1 cellular context compared by ENCODE assay signal in the genomic region with DNA sequence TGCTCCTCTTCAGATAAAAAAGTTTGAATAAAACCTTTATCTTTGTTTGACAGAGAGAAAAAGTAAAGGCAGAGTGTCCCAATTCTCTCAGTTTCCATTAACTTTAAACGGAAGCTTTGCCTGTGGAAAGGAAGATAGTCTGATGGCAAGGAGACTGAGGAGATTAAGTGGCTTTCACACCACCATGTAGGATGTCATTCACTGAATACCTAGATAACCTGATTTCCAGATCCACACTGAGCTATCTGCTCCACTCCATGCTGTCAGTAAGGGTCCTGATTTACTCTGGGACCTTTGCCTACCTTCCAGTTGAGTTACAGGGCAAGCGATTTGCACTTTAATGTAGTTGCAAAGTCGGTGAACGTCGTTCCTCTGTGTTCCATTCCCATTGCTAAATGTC.
TF ChIP-seq lines count a peak whose summit lies in the region.

No MANE protein-coding gene starts in this region.

TF ChIP-seq in K562, 482 proteins besides CTCF, POLR2A, EP300 and RAD21 (continued from another document and continues in another):
- 0 out of 2 replicates have a peak, but pooled peaks have one; percentile 36 for TF ChIP-seq HES1 (IDR thresholded peaks at IDR 0.05; ENCODE audit: low read depth)
- no peak for TF ChIP-seq ZNF609 (CRISPR knock-in tag; IDR thresholded peaks at IDR 0.05; ENCODE audit: borderline replicate concordance)
- TF ChIP-seq, protein P1, sequence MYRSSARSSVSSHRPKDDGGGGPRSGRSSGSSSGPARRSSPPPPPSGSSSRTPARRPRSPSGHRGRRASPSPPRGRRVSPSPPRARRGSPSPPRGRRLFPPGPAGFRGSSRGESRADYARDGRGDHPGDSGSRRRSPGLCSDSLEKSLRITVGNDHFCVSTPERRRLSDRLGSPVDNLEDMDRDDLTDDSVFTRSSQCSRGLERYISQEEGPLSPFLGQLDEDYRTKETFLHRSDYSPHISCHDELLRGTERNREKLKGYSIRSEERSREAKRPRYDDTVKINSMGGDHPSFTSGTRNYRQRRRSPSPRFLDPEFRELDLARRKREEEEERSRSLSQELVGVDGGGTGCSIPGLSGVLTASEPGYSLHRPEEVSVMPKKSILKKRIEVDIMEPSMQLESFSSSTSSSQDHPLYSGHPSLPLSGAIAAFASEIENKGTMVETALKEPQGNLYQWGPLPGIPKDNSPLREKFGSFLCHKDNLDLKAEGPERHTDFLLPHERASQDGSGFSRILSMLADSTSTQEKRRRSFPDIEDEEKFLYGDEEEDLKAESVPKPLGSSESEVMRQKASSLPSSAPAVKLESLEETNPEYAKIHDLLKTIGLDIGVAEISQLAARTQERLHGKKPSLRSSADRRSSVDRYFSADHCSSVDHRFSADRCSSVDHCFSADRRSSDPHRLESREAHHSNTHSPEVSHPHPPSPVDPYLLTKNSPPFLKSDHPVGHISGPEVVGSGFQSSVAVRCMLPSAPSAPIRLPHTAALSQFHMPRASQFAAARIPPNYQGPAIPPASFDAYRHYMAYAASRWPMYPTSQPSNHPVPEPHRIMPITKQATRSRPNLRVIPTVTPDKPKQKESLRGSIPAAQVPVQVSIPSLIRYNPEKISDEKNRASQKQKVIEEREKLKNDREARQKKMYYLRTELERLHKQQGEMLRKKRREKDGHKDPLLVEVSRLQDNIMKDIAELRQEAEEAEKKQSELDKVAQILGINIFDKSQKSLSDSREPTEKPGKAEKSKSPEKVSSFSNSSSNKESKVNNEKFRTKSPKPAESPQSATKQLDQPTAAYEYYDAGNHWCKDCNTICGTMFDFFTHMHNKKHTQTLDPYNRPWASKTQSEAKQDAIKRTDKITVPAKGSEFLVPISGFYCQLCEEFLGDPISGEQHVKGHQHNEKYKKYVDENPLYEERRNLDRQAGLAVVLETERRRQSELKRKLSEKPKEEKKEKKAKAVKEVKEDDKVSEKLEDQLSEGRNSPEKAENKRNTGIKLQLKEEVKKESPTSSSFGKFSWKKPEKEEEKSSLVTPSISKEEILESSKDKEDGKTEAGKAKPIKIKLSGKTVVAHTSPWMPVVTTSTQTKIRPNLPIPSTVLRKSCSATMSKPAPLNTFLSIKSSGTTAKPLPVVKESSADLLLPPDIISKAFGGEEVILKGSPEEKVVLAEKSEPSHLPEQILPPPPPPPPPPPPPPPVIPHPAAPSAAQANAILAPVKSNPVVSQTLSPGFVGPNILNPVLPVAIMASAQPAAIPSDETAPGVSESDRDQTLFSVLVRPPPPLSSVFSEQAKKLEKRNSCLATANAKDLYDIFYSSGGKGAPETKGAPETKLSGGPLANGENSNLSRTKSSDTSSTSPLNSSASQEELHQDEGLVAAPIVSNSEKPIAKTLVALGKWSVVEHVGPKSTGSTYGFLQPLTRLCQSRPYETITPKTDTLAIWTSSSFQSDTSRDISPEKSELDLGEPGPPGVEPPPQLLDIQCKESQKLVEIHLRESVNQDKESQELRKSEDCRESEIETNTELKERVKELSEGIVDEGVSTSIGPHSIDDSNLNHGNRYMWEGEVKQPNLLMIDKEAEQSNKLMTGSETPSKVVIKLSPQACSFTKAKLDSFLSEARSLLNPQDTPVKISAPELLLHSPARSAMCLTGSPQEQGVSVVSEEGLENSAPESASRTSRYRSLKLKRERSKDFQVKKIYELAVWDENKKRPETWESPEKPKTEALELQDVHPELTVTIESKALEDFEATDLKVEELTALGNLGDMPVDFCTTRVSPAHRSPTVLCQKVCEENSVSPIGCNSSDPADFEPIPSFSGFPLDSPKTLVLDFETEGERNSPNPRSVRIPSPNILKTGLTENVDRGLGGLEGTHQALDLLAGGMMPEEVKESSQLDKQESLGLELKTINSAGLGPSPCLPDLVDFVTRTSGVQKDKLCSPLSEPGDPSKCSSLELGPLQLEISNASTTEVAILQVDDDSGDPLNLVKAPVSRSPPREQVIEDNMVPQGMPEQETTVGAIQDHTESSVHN (IDR thresholded peaks at IDR 0.05; ENCODE audit: borderline replicate concordance in 1 of 2, low read depth in 1 of 2), result no peak
- TF ChIP-seq ZNF316 (IDR thresholded peaks at IDR 0.05), result no peak
- no peak for TF ChIP-seq ZNF232 (CRISPR knock-in tag; IDR thresholded peaks at IDR 0.05)
- TF ChIP-seq, protein P2, sequence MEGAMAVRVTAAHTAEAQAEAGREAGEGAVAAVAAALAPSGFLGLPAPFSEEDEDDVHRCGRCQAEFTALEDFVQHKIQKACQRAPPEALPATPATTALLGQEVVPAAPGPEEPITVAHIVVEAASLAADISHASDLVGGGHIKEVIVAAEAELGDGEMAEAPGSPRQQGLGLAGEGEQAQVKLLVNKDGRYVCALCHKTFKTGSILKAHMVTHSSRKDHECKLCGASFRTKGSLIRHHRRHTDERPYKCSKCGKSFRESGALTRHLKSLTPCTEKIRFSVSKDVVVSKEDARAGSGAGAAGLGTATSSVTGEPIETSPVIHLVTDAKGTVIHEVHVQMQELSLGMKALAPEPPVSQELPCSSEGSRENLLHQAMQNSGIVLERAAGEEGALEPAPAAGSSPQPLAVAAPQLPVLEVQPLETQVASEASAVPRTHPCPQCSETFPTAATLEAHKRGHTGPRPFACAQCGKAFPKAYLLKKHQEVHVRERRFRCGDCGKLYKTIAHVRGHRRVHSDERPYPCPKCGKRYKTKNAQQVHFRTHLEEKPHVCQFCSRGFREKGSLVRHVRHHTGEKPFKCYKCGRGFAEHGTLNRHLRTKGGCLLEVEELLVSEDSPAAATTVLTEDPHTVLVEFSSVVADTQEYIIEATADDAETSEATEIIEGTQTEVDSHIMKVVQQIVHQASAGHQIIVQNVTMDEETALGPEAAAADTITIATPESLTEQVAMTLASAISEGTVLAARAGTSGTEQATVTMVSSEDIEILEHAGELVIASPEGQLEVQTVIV (CRISPR knock-in tag; IDR thresholded peaks at IDR 0.05; ENCODE audit: borderline replicate concordance), result no peak
- no peak for TF ChIP-seq RBM25 (IDR thresholded peaks at IDR 0.05; ENCODE audit: low read depth, low read length, severe bottlenecking)
- TF ChIP-seq MECOM (CRISPR knock-in tag; IDR thresholded peaks at IDR 0.05), result no peak
- no peak for TF ChIP-seq ZNF644 (tag; IDR thresholded peaks at IDR 0.05; ENCODE audit: low read depth)
- TF ChIP-seq, protein P3, sequence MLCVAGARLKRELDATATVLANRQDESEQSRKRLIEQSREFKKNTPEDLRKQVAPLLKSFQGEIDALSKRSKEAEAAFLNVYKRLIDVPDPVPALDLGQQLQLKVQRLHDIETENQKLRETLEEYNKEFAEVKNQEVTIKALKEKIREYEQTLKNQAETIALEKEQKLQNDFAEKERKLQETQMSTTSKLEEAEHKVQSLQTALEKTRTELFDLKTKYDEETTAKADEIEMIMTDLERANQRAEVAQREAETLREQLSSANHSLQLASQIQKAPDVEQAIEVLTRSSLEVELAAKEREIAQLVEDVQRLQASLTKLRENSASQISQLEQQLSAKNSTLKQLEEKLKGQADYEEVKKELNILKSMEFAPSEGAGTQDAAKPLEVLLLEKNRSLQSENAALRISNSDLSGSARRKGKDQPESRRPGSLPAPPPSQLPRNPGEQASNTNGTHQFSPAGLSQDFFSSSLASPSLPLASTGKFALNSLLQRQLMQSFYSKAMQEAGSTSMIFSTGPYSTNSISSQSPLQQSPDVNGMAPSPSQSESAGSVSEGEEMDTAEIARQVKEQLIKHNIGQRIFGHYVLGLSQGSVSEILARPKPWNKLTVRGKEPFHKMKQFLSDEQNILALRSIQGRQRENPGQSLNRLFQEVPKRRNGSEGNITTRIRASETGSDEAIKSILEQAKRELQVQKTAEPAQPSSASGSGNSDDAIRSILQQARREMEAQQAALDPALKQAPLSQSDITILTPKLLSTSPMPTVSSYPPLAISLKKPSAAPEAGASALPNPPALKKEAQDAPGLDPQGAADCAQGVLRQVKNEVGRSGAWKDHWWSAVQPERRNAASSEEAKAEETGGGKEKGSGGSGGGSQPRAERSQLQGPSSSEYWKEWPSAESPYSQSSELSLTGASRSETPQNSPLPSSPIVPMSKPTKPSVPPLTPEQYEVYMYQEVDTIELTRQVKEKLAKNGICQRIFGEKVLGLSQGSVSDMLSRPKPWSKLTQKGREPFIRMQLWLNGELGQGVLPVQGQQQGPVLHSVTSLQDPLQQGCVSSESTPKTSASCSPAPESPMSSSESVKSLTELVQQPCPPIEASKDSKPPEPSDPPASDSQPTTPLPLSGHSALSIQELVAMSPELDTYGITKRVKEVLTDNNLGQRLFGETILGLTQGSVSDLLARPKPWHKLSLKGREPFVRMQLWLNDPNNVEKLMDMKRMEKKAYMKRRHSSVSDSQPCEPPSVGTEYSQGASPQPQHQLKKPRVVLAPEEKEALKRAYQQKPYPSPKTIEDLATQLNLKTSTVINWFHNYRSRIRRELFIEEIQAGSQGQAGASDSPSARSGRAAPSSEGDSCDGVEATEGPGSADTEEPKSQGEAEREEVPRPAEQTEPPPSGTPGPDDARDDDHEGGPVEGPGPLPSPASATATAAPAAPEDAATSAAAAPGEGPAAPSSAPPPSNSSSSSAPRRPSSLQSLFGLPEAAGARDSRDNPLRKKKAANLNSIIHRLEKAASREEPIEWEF (CRISPR knock-in tag; IDR thresholded peaks at IDR 0.05), result no peak
- TF ChIP-seq, protein P4, sequence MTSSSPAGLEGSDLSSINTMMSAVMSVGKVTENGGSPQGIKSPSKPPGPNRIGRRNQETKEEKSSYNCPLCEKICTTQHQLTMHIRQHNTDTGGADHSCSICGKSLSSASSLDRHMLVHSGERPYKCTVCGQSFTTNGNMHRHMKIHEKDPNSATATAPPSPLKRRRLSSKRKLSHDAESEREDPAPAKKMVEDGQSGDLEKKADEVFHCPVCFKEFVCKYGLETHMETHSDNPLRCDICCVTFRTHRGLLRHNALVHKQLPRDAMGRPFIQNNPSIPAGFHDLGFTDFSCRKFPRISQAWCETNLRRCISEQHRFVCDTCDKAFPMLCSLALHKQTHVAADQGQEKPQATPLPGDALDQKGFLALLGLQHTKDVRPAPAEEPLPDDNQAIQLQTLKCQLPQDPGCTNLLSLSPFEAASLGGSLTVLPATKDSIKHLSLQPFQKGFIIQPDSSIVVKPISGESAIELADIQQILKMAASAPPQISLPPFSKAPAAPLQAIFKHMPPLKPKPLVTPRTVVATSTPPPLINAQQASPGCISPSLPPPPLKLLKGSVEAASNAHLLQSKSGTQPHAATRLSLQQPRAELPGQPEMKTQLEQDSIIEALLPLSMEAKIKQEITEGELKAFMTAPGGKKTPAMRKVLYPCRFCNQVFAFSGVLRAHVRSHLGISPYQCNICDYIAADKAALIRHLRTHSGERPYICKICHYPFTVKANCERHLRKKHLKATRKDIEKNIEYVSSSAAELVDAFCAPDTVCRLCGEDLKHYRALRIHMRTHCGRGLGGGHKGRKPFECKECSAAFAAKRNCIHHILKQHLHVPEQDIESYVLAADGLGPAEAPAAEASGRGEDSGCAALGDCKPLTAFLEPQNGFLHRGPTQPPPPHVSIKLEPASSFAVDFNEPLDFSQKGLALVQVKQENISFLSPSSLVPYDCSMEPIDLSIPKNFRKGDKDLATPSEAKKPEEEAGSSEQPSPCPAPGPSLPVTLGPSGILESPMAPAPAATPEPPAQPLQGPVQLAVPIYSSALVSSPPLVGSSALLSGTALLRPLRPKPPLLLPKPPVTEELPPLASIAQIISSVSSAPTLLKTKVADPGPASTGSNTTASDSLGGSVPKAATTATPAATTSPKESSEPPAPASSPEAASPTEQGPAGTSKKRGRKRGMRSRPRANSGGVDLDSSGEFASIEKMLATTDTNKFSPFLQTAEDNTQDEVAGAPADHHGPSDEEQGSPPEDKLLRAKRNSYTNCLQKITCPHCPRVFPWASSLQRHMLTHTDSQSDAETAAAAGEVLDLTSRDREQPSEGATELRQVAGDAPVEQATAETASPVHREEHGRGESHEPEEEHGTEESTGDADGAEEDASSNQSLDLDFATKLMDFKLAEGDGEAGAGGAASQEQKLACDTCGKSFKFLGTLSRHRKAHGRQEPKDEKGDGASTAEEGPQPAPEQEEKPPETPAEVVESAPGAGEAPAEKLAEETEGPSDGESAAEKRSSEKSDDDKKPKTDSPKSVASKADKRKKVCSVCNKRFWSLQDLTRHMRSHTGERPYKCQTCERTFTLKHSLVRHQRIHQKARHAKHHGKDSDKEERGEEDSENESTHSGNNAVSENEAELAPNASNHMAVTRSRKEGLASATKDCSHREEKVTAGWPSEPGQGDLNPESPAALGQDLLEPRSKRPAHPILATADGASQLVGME (CRISPR knock-in tag; IDR thresholded peaks at IDR 0.05), result no peak
- TF ChIP-seq CREBBP (IDR thresholded peaks at IDR 0.05; ENCODE audit: low read depth, low read length), result no peak
